ENCODE assay signal across 14 cellular contexts in genomic region chr17:4607261-4607731, GRCh38. TPM values are rescaled to one million over a fixed set of nuclear protein-coding genes. Genes with fewer than 3 reads are reported as not detected.
DNase-seq lines count a peak whose midpoint lies in the region; ATAC-seq, FAIRE-seq and TF ChIP-seq lines count a peak whose summit lies in the region.
"Had no signal": no experiment of that assay in that cellular context is flagged by ENCODE, and none has a peak within 500 bp of the region (broad histone marks: within the 10 kb centered on the region; RNA-seq: fewer than 3 reads in every experiment).

No MANE protein-coding gene starts in this region.

- H3K4me3 ChIP-seq in endothelial cell of umbilical vein (replicated peaks in 1 of 3; ENCODE audit: insufficient read depth in 1 of 3, low read depth in 1 of 3, low read length in 3 of 3) (no peak overlapping the region), lower lobe of right lung (no peak overlapping the region), skin epidermis (no peak overlapping the region)

- dilution Hi-C loops in endothelial cell of umbilical vein (cut with MboI; ENCODE audit: extremely low pct_ligation_motif_present, low sequenced_read_pairs): no loop called here

- peaks cover 8 to 13% of the 10 kb centered on the region in 2 experiments for H3K27me3 ChIP-seq in endothelial cell of umbilical vein (ENCODE audit: control insufficient read depth in 2 of 2, insufficient read depth in 2 of 2, low read length in 2 of 2)
- H3K27me3 ChIP-seq in lower lobe of right lung (ENCODE audit: low read depth): no peaks in the 10 kb centered on the region

- no TSS peak for BruUV-seq in endothelial cell of umbilical vein (replicated peaks; lab: Mats Ljungman, UMichigan)

- CTCF ChIA-PET in endothelial cell of umbilical vein (lab: Charles Lee): interaction anchor here (0.8 to 5.1 kb wide), 3 partner anchors 17 to 296 kb away, joined by 3 to 32 read pairs (median 7); partner anchors contain the start of gene CHRNE

- H3K36me3 Mint-ChIP-seq in HFFc6 (ENCODE audit: low read depth): no peaks in the 10 kb centered on the region
- H3K36me3 Mint-ChIP-seq: naive B cell had no signal

- DNase-seq in HFFc6 (no peak), endothelial cell of umbilical vein (ENCODE audit: low read depth, low spot score) (no peak), lower lobe of right lung (no peak), NCI-H146 treated with DMSO at 0.1 percent for 48 hours (lab: John Stamatoyannopoulos, UW; ENCODE audit: unreplicated experiment) (no peak), RPMI8226 (no peak), D721Med (ENCODE audit: insufficient read length, low spot score) (no peak), NCI-H446 treated with DMSO at 0.1 percent for 48 hours (lab: John Stamatoyannopoulos, UW) (no peak)
- DNase-seq: naive B cell, NCI-H1694 had no signal

- H3K27ac Mint-ChIP-seq in HFFc6: no peak overlapping the region
- H3K27ac Mint-ChIP-seq: naive B cell had no signal

- H3K9me1 ChIP-seq in endothelial cell of umbilical vein (replicated peaks; ENCODE audit: control insufficient read depth, extremely low read depth, insufficient read depth, low read length): no peaks in the 10 kb centered on the region

- TF ChIP-seq POLR2A in endothelial cell of umbilical vein (IDR thresholded peaks at IDR 0.05; ENCODE audit: low read depth, low read length): no peak

- H3K4me1 Mint-ChIP-seq in HFFc6 (ENCODE audit: low read depth): peaks cover 6% of the 10 kb centered on the region; the same call in 1 of the 2 replicates

- peak overlapping the region; percentile 35 for H2AFZ ChIP-seq in endothelial cell of umbilical vein (ENCODE audit: low read depth, low read length)

- intact Hi-C loops in endothelial cell of umbilical vein (cut with micrococcal nuclease) (no loop called here), lower lobe of right lung (cut with DNase I) (no loop called here)

- H4K20me1 ChIP-seq in endothelial cell of umbilical vein (replicated peaks; ENCODE audit: control insufficient read depth, extremely low read depth, insufficient read depth, low read length): no peaks in the 10 kb centered on the region

- FAIRE-seq in endothelial cell of umbilical vein (lab: Jason Lieb, UNC) (no peak), D721Med (lab: Jason Lieb, UNC) (no peak)
- FAIRE-seq: GM19239 had no signal

- POLR2A ChIA-PET in endothelial cell of umbilical vein (lab: Charles Lee): no interaction called here

- no peak overlapping the region for H3K4me2 ChIP-seq in endothelial cell of umbilical vein (ENCODE audit: insufficient read depth, low read length)

- H3K36me3 ChIP-seq in endothelial cell of umbilical vein (ENCODE audit: control insufficient read depth in 2 of 2, extremely low read depth in 1 of 2, insufficient read depth in 2 of 2, low read length in 2 of 2) (no peaks in the 10 kb centered on the region), lower lobe of right lung (no peaks in the 10 kb centered on the region)

- TF ChIP-seq CTCF in HFFc6 (IDR thresholded peaks at IDR 0.05) (no peak), endothelial cell of umbilical vein (IDR thresholded peaks at IDR 0.05; ENCODE audit: extremely low read depth in 1 of 2, insufficient read depth in 1 of 2, low read depth in 1 of 2, low read length in 2 of 2) (no peak), lower lobe of right lung (IDR thresholded peaks at IDR 0.05) (no peak), D721Med (IDR thresholded peaks at IDR 0.05; ENCODE audit: insufficient read depth, missing control alignments) (no peak)

- H3K27ac ChIP-seq in endothelial cell of umbilical vein (ENCODE audit: insufficient read depth, low read depth, low read length): no peak overlapping the region
- H3K27ac ChIP-seq in lower lobe of right lung: peak overlapping the region; percentile 48
- H3K27ac ChIP-seq in skin epidermis: peak overlapping the region in 12 of 21 experiments; percentile 4 to 65 (median 38)
- H3K27ac ChIP-seq: VCaP had no signal

- no peak for ATAC-seq in lower lobe of right lung

- peak overlapping the region; percentile 4; the same call in 1 of the 2 replicates for H3K4me3 Mint-ChIP-seq in HFFc6
- H3K4me3 Mint-ChIP-seq: naive B cell had no signal

- peaks cover 48% of the 10 kb centered on the region for H3K27me3 Mint-ChIP-seq in HFFc6 (ENCODE audit: insufficient read depth)

- no peak overlapping the region for H3K9ac ChIP-seq in endothelial cell of umbilical vein (replicated peaks; ENCODE audit: extremely low read depth, insufficient read depth, low read length)

- H3K79me2 ChIP-seq in endothelial cell of umbilical vein (ENCODE audit: control insufficient read depth, insufficient read depth, low read length): no peaks in the 10 kb centered on the region

- H3K9me3 ChIP-seq in endothelial cell of umbilical vein (replicated peaks; ENCODE audit: control insufficient read depth, insufficient read depth, low read length) (no peaks in the 10 kb centered on the region), lower lobe of right lung (no peaks in the 10 kb centered on the region)

- H3K9me3 Mint-ChIP-seq in HFFc6: no peaks in the 10 kb centered on the region
- H3K9me3 Mint-ChIP-seq: naive B cell had no signal

- H3K4me1 ChIP-seq in endothelial cell of umbilical vein (ENCODE audit: control insufficient read depth, extremely low read depth, insufficient read depth, low read length) (peaks cover 4% of the 10 kb centered on the region), lower lobe of right lung (peaks cover 25% of the 10 kb centered on the region)

TF ChIP-seq in endothelial cell of umbilical vein, 7 proteins besides CTCF, POLR2A, EP300 and RAD21:
- no peak for TF ChIP-seq EZH2 (IDR thresholded peaks at IDR 0.05; ENCODE audit: borderline replicate concordance, low read depth, low read length, severe bottlenecking)
TF ChIP-seq in endothelial cell of umbilical vein: peak in this region for 0.

RNA-seq across cellular contexts. Expression of gene SMTNL2, which starts 23.0 kb away (rescaled TPM):
- not detected for total RNA-seq in HFFc6 (2021; fragmentation: NEBNext Ultra II Directional; extraction: Animal tissue kit (Norgen Biotek cat#: 25700))
- total RNA-seq in endothelial cell of umbilical vein (not detected in 2 replicates), lower lobe of right lung (6.4 TPM)
- polyA plus RNA-seq in endothelial cell of umbilical vein: not detected in 2 replicates
- polyA plus RNA-seq in endothelial cell of umbilical vein (2011; cell fraction: cytosol; rRNA removed): not detected in 2 replicates
- not detected in 2 replicates for polyA plus RNA-seq in endothelial cell of umbilical vein (2011; cell fraction: nucleus; rRNA removed)
- polyA plus RNA-seq in endothelial cell of umbilical vein (2012): not detected in 2 replicates
- polyA minus RNA-seq in endothelial cell of umbilical vein: not detected in 2 replicates
- polyA minus RNA-seq in endothelial cell of umbilical vein (2011; cell fraction: cytosol; rRNA and poly(A)+ RNA removed): not detected
- polyA minus RNA-seq in endothelial cell of umbilical vein (2011; cell fraction: nucleus; rRNA and poly(A)+ RNA removed): not detected in 2 replicates
- total RNA-seq: Daoy had no signal

RNA-seq across cellular contexts. Expression of gene ALOX15, which starts 34.2 kb away (rescaled TPM):
- not detected for total RNA-seq in HFFc6 (2021; fragmentation: NEBNext Ultra II Directional; extraction: Animal tissue kit (Norgen Biotek cat#: 25700))
- total RNA-seq in endothelial cell of umbilical vein: not detected in 2 replicates
- not detected in 2 replicates for polyA plus RNA-seq in endothelial cell of umbilical vein
- not detected in 2 replicates for polyA plus RNA-seq in endothelial cell of umbilical vein (2011; cell fraction: cytosol; rRNA removed)
- polyA plus RNA-seq in endothelial cell of umbilical vein (2011; cell fraction: nucleus; rRNA removed): not detected in 2 replicates
- polyA plus RNA-seq in endothelial cell of umbilical vein (2012): not detected in 2 replicates
- polyA minus RNA-seq in endothelial cell of umbilical vein: not detected in 2 replicates
- polyA minus RNA-seq in endothelial cell of umbilical vein (2011; cell fraction: cytosol; rRNA and poly(A)+ RNA removed): not detected
- polyA minus RNA-seq in endothelial cell of umbilical vein (2011; cell fraction: nucleus; rRNA and poly(A)+ RNA removed): not detected in 2 replicates
- 6.1 TPM for total RNA-seq in lower lobe of right lung
- total RNA-seq: Daoy, SK-MEL-5 had no signal

RNA-seq across cellular contexts. Expression of gene GGT6, which starts 46.9 kb away (rescaled TPM):
- not detected for total RNA-seq in HFFc6 (2021; fragmentation: NEBNext Ultra II Directional; extraction: Animal tissue kit (Norgen Biotek cat#: 25700))
- total RNA-seq in endothelial cell of umbilical vein (not detected in 2 replicates), lower lobe of right lung (3.7 TPM)
- not detected in 2 replicates for polyA plus RNA-seq in endothelial cell of umbilical vein
- polyA plus RNA-seq in endothelial cell of umbilical vein (2011; cell fraction: cytosol; rRNA removed): not detected in 2 replicates
- not detected in 2 replicates for polyA plus RNA-seq in endothelial cell of umbilical vein (2011; cell fraction: nucleus; rRNA removed)
- polyA plus RNA-seq in endothelial cell of umbilical vein (2012): not detected in 2 replicates
- polyA minus RNA-seq in endothelial cell of umbilical vein: not detected in 2 replicates
- polyA minus RNA-seq in endothelial cell of umbilical vein (2011; cell fraction: cytosol; rRNA and poly(A)+ RNA removed): not detected
- not detected in 2 replicates for polyA minus RNA-seq in endothelial cell of umbilical vein (2011; cell fraction: nucleus; rRNA and poly(A)+ RNA removed)
- total RNA-seq: Daoy, SK-MEL-5 had no signal

RNA-seq across cellular contexts. Expression of gene MYBBP1A, which starts 52.1 kb away (rescaled TPM):
- total RNA-seq in HFFc6 (2021; fragmentation: NEBNext Ultra II Directional; extraction: Animal tissue kit (Norgen Biotek cat#: 25700)): 10 to 100 TPM; 65.9 to 80.8 (median 71.8) TPM
- 78.1 and 79.2 TPM in 2 replicates for total RNA-seq in endothelial cell of umbilical vein
- polyA plus RNA-seq in endothelial cell of umbilical vein: 26.8 and 29.3 TPM in 2 replicates
- polyA plus RNA-seq in endothelial cell of umbilical vein (2011; cell fraction: cytosol; rRNA removed): 23.1 and 28.2 TPM in 2 replicates
- polyA plus RNA-seq in endothelial cell of umbilical vein (2011; cell fraction: nucleus; rRNA removed): 109 and 111 TPM in 2 replicates
- polyA plus RNA-seq in endothelial cell of umbilical vein (2012): 54.2 and 58.6 TPM in 2 replicates
- 36.6 and 55.5 TPM in 2 replicates for polyA minus RNA-seq in endothelial cell of umbilical vein
- polyA minus RNA-seq in endothelial cell of umbilical vein (2011; cell fraction: cytosol; rRNA and poly(A)+ RNA removed): 65.2 TPM
- 43.8 and 58.8 TPM in 2 replicates for polyA minus RNA-seq in endothelial cell of umbilical vein (2011; cell fraction: nucleus; rRNA and poly(A)+ RNA removed)
- total RNA-seq in lower lobe of right lung: 38.8 TPM
